Comparison of ENCODE assay signal across 29 cellular contexts in the genomic region with DNA sequence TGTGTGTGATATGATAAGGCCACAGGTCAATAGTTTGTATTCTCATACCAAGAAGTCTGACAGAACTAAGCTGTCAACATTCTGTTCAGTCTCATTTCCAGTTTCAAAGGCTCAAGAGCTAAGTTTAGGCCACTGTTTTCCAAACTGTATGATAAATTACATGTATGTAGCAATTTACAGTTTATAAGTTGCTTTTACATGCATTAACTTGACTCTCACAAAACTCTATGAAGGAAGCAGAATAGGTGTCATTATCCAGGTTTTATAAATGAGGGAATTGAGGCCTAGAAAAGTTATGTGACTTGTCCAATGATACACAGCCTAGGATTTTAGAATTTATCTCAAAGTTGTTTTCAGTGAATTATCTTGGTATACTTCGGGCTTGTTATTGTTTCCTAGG. TPM values are rescaled to one million over a fixed set of nuclear protein-coding genes. Genes with fewer than 3 reads are reported as not detected.
"Had no signal": no experiment of that assay in that cellular context is flagged by ENCODE, and none has a peak within 500 bp of the region (broad histone marks: within the 10 kb centered on the region; RNA-seq: fewer than 3 reads in every experiment).

No MANE protein-coding gene starts in this region.

- DNase-seq: Kasumi-1, KG1, MM.1S, MV-4-11, NCI-H1092, NCI-H1105, NCI-H1417 treated with DMSO at 0.1 percent for 48 hours, NCI-H1436 treated with DMSO at 0.1 percent for 48 hours, NCI-H1694 treated with DMSO at 0.1 percent for 48 hours, NCI-H187 treated with DMSO at 0.1 percent for 48 hours, NCI-H2029, NCI-H2081, NCI-H2171 treated with DMSO at 0.1 percent for 48 hours, NCI-H2227 treated with DMSO at 0.1 percent for 48 hours, NCI-H345, NCI-H446, NCI-H510A treated with DMSO at 0.1 percent for 48 hours, NCI-H524 treated with DMSO at 0.1 percent for 48 hours, NCI-H526 treated with DMSO at 0.1 percent for 48 hours, NCI-H774, PC-9, SHP77, SIG-M5, SJCRH30 had no signal

- H2AFZ ChIP-seq: PC-9 had no signal

- ATAC-seq: Panc1, Right ventricle myocardium inferior, SK-N-SH treated with all-trans-retinoic acid at 6 μM for 48 hours had no signal

- H3K36me3 ChIP-seq: SJCRH30 had no signal

- H3K27ac ChIP-seq: PC-9, RWPE1, SJCRH30, SK-N-MC had no signal

- H3K27me3 ChIP-seq: SJCRH30 had no signal

- H3K4me1 ChIP-seq: SJCRH30 had no signal

- H3K4me3 ChIP-seq: PC-9, SJCRH30, SK-N-MC had no signal

- H3K9me3 ChIP-seq: SJCRH30 had no signal

- H3K4me2 ChIP-seq: PC-9 had no signal

RNA-seq across cellular contexts. Expression of a gene that starts 23.4 kb away (rescaled TPM):
- total RNA-seq: SJCRH30 had no signal
